In the genomic region with DNA sequence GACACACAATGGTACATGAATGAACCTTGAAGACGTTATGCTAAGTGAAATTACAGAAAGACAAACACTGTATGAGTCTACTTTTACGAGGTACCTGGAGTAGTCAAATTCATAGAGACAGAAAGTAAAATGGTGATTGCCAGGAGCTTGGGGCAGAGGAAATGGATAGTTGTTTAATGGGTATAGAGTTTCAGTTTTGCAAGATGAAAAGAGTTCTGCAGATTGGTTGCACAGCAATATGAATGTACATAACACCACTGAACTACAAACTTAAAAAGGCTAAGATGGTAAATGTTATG, we compare ENCODE assay signal across 15 cellular contexts. TPM values are rescaled to one million over a fixed set of nuclear protein-coding genes. Genes with fewer than 3 reads are reported as not detected.
DNase-seq lines count a peak whose midpoint lies in the region; ATAC-seq and TF ChIP-seq lines count a peak whose summit lies in the region.
"Had no signal": no experiment of that assay in that cellular context is flagged by ENCODE, and none has a peak within 500 bp of the region (broad histone marks: within the 10 kb centered on the region; RNA-seq: fewer than 3 reads in every experiment).

No MANE protein-coding gene starts in this region.

- H3K27ac Mint-ChIP-seq in activated naive CD8-positive, alpha-beta T cell treated with anti-CD3 and anti-CD28 coated beads, Interleukin-2, amount 10 ng/mL, durations not matched to agents 7 days and 5 days: peak overlapping the region; percentile 91

- H3K4me3 Mint-ChIP-seq in activated naive CD8-positive, alpha-beta T cell treated with anti-CD3 and anti-CD28 coated beads, Interleukin-2, amount 10 ng/mL, durations not matched to agents 7 days and 5 days: peak overlapping the region; percentile 69

- no peaks in the 10 kb centered on the region; a peak in 1 of 22 replicates for H3K36me3 ChIP-seq in BLaER1 treated with 17β-estradiol and CSF1 and Interleukin-3, amounts not matched to agents 10 nM and 100 nM
- H3K36me3 ChIP-seq in uterus: no peaks in the 10 kb centered on the region
- H3K36me3 ChIP-seq: BLaER1 had no signal

- peaks cover 12 to 31% (median 24%) of the 10 kb centered on the region in 10 experiments for H3K4me1 ChIP-seq in BLaER1 treated with 17β-estradiol and CSF1 and Interleukin-3, amounts not matched to agents 10 nM and 100 nM
- H3K4me1 ChIP-seq in uterus: no peaks in the 10 kb centered on the region
- H3K4me1 ChIP-seq: psoas muscle had no signal

- H3K36me3 Mint-ChIP-seq in activated naive CD8-positive, alpha-beta T cell treated with anti-CD3 and anti-CD28 coated beads, Interleukin-2, amount 10 ng/mL, durations not matched to agents 7 days and 5 days: peaks cover 14% of the 10 kb centered on the region

- H3K27ac ChIP-seq in BLaER1 treated with 17β-estradiol and CSF1 and Interleukin-3, amounts not matched to agents 10 nM and 100 nM: peak overlapping the region in 9 of 11 experiments; percentile 3 to 82 (median 70); a peak in 15 of 22 replicates
- H3K27ac ChIP-seq in HL-60 (replicated peaks) (peak overlapping the region; percentile 71), uterus (no peak overlapping the region)
- H3K27ac ChIP-seq: BLaER1, psoas muscle had no signal

- peaks cover 9% of the 10 kb centered on the region for H3K9me3 Mint-ChIP-seq in activated naive CD8-positive, alpha-beta T cell treated with anti-CD3 and anti-CD28 coated beads, Interleukin-2, amount 10 ng/mL, durations not matched to agents 7 days and 5 days

- no peaks in the 10 kb centered on the region for H3K27me3 ChIP-seq in BLaER1 treated with 17β-estradiol and CSF1 and Interleukin-3, amounts not matched to agents 10 nM and 100 nM
- H3K27me3 ChIP-seq in HL-60 (ENCODE audit: insufficient read depth, poor library complexity, severe bottlenecking) (no peaks in the 10 kb centered on the region), uterus (no peaks in the 10 kb centered on the region)
- H3K27me3 ChIP-seq: BLaER1 had no signal

- DNase-seq in HL-60 (ENCODE audit: low read depth in 1 of 2, low spot score in 1 of 2) (no peak), uterus (no peak), left colon (no peak), DMS79 treated with DMSO at 0.1 percent for 48 hours (lab: John Stamatoyannopoulos, UW) (no peak), DMS 273 treated with DMSO at 0.1 percent for 48 hours (lab: John Stamatoyannopoulos, UW) (no peak)
- no peak for DNase-seq in activated naive CD8-positive, alpha-beta T cell treated with anti-CD3 and anti-CD28 coated beads, Interleukin-2, amount 10 ng/mL, durations not matched to agents 7 days and 5 days
- DNase-seq: effector CD4-positive, alpha-beta T cell; foreskin fibroblast; H7; NCI-H1930; psoas muscle; stimulated activated CD4-positive, alpha-beta T cell treated with anti-CD3 and anti-CD28 coated beads, Interleukin-2, amount 100 ng/mL, for 48 hours had no signal

- H4K20me1 ChIP-seq in BLaER1 treated with 17β-estradiol and CSF1 and Interleukin-3, amounts not matched to agents 10 nM and 100 nM: no peaks in the 10 kb centered on the region
- H4K20me1 ChIP-seq: BLaER1 had no signal

- intact Hi-C loops in uterus (cut with DNase I; ENCODE audit: low total_unique reads): no loop called here
- intact Hi-C loops in left colon (cut with DNase I, micrococcal nuclease): loop anchor here in 1 of 2 donors (10.0 kb wide), 1 partner anchor 168 kb away; no protein-coding TSS in a partner anchor

- H3K9ac ChIP-seq in BLaER1 treated with 17β-estradiol and CSF1 and Interleukin-3, amounts not matched to agents 10 nM and 100 nM: peak overlapping the region in 1 of 11 experiments; percentile 18; a peak in 1 of 22 replicates
- H3K9ac ChIP-seq: BLaER1 had no signal

- peaks cover 31 to 43% (median 35%) of the 10 kb centered on the region in 11 experiments for H3K9me3 ChIP-seq in BLaER1 treated with 17β-estradiol and CSF1 and Interleukin-3, amounts not matched to agents 10 nM and 100 nM (replicated peaks in 1 of 11)
- H3K9me3 ChIP-seq in uterus: no peaks in the 10 kb centered on the region

- POLR2A ChIA-PET in activated naive CD8-positive, alpha-beta T cell treated with anti-CD3 and anti-CD28 coated beads, Interleukin-2, amount 10 ng/mL, durations not matched to agents 7 days and 5 days (lab: Charles Lee): interaction anchor here (1.2 to 2.2 kb wide), 3 partner anchors 9 to 21 kb away, joined by 3 to 5 read pairs (median 4); partner anchors contain the start of gene PRKCB

- H3K27me3 Mint-ChIP-seq in activated naive CD8-positive, alpha-beta T cell treated with anti-CD3 and anti-CD28 coated beads, Interleukin-2, amount 10 ng/mL, durations not matched to agents 7 days and 5 days: no peaks in the 10 kb centered on the region

- peaks cover 23% of the 10 kb centered on the region for H3K4me1 Mint-ChIP-seq in activated naive CD8-positive, alpha-beta T cell treated with anti-CD3 and anti-CD28 coated beads, Interleukin-2, amount 10 ng/mL, durations not matched to agents 7 days and 5 days

- ATAC-seq in GM18505 (IDR thresholded peaks at IDR 0.05; ENCODE audit: unreplicated experiment) (peak; percentile 58), left colon (no peak)
- peak; percentile 54 for ATAC-seq in activated naive CD8-positive, alpha-beta T cell treated with anti-CD3 and anti-CD28 coated beads, Interleukin-2, amount 10 ng/mL, durations not matched to agents 7 days and 5 days (ENCODE audit: low read depth)
- ATAC-seq: psoas muscle had no signal

- no peak for TF ChIP-seq CTCF in HL-60 (IDR thresholded peaks at IDR 0.05; ENCODE audit: insufficient read depth, low read length)
- TF ChIP-seq CTCF in uterus (IDR thresholded peaks at IDR 0.05): no peak

- H3K4me2 ChIP-seq in BLaER1 treated with 17β-estradiol and CSF1 and Interleukin-3, amounts not matched to agents 10 nM and 100 nM: peak overlapping the region; percentile 7 to 88 (median 68); a peak in 18 of 22 replicates

- TF ChIP-seq POLR2A in GM18505 (IDR thresholded peaks at IDR 0.05; ENCODE audit: borderline replicate concordance, extremely low read depth, insufficient read depth, insufficient read length) (no peak), uterus (IDR thresholded peaks at IDR 0.05) (no peak)

- no peak overlapping the region for H3K4me3 ChIP-seq in BLaER1 treated with 17β-estradiol and CSF1 and Interleukin-3, amounts not matched to agents 10 nM and 100 nM
- H3K4me3 ChIP-seq in HL-60 (replicated peaks; ENCODE audit: insufficient read depth, low read length) (no peak overlapping the region), uterus (no peak overlapping the region)
- H3K4me3 ChIP-seq: BLaER1, psoas muscle had no signal

RNA-seq across cellular contexts. Expression of gene PRKCB, which starts 8.6 kb away (rescaled TPM):
- total RNA-seq in activated naive CD8-positive, alpha-beta T cell treated with anti-CD3 and anti-CD28 coated beads, Interleukin-2, amount 10 ng/mL, durations not matched to agents 7 days and 5 days: 100 to 1,000 TPM; 120 to 123 TPM
- total RNA-seq in uterus (1 to 10 TPM in 3 of 4 donors, under 1 TPM in 1; 0.29 to 9.5 (median 2.9) TPM), left colon (1 to 10 TPM; 3.8 to 7.3 TPM)

Comparison
In these comparisons a context has a peak if more than half of its experiments do, and no peak if none do; other contexts are left out.
1. H3K27ac ChIP-seq: peak in BLaER1 treated with 17β-estradiol and CSF1 and Interleukin-3, amounts not matched to agents 10 nM and 100 nM (9 of 11) and HL-60 (single experiment); none in uterus (0 of 2).
2. RNA of gene PRKCB, which starts 8.6 kb away (total RNA-seq): 120 to 123 TPM in activated naive CD8-positive, alpha-beta T cell treated with anti-CD3 and anti-CD28 coated beads, Interleukin-2, amount 10 ng/mL, durations not matched to agents 7 days and 5 days; 3.8 to 7.3 TPM in left colon and 0.29 to 9.5 TPM in uterus; every median in the first group is over 10 times any median in the second.